Comparison of ENCODE assay signal across 16 cellular contexts in the genomic region with DNA sequence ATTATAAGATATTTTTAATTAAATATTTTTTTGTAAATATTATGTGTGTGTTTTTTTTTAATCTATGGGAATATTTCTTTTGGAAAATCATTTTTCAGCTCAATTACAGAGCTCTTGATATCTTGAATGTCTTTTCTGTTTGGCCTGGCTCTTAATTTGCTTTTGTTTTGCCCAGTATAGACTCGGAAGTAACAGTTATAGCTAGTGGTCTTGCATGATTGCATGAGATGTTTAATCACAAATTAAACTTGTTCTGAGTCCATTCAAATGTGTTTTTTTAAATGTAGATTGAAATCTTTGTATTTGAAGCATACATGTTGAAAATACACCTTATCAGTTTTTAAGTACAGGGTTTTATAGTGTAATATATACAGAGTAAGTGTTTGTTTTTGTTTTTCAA. TPM values are rescaled to one million over a fixed set of nuclear protein-coding genes. Genes with fewer than 3 reads are reported as not detected.
DNase-seq lines count a peak whose midpoint lies in the region; ATAC-seq and TF ChIP-seq lines count a peak whose summit lies in the region.
"Had no signal": no experiment of that assay in that cellular context is flagged by ENCODE, and none has a peak within 500 bp of the region (broad histone marks: within the 10 kb centered on the region; RNA-seq: fewer than 3 reads in every experiment).

No MANE protein-coding gene starts in this region.

- H3K36me3 ChIP-seq in A673 (ENCODE audit: insufficient read depth, low read length, poor library complexity, severe bottlenecking) = peaks cover 18% of the 10 kb centered on the region
- no peaks in the 10 kb centered on the region for H3K36me3 ChIP-seq in IMR-90 (ENCODE audit: control insufficient read depth, insufficient read depth, low read length)
- H3K36me3 ChIP-seq in neuronal stem cell (replicated peaks in 1 of 2; ENCODE audit: control insufficient read depth in 2 of 2, insufficient read depth in 2 of 2, low read length in 2 of 2) = peaks cover 0 to 23% of the 10 kb centered on the region in 2 donors

- H4K8ac ChIP-seq in IMR-90 (ENCODE audit: low read depth in 2 of 2, low read length in 2 of 2) (no peak overlapping the region), neuronal stem cell (ENCODE audit: low read depth, low read length) (no peak overlapping the region)

- peaks cover 8% of the 10 kb centered on the region for H3K4me1 Mint-ChIP-seq in activated CD4-positive, alpha-beta T cell treated with anti-CD3 and anti-CD28 coated beads, Interleukin-2, amount 10 ng/mL, durations not matched to agents 7 days and 5 days
- H3K4me1 Mint-ChIP-seq: activated naive CD8-positive, alpha-beta T cell treated with anti-CD3 and anti-CD28 coated beads, Interleukin-2, amount 50 U/mL, for 24 hours had no signal

- TF ChIP-seq RAD21 in IMR-90 (IDR thresholded peaks at IDR 0.05; ENCODE audit: low read length) = no peak

- H3K27me3 Mint-ChIP-seq in activated CD4-positive, alpha-beta T cell treated with anti-CD3 and anti-CD28 coated beads, Interleukin-2, amount 10 ng/mL, durations not matched to agents 7 days and 5 days = peaks cover 66% of the 10 kb centered on the region

- H3K56ac ChIP-seq in IMR-90 (ENCODE audit: extremely low read depth, insufficient read depth, low read length) = no peak overlapping the region

- no peak overlapping the region for H3K27ac Mint-ChIP-seq in activated CD4-positive, alpha-beta T cell treated with anti-CD3 and anti-CD28 coated beads, Interleukin-2, amount 10 ng/mL, durations not matched to agents 7 days and 5 days
- H3K27ac Mint-ChIP-seq: activated naive CD8-positive, alpha-beta T cell treated with anti-CD3 and anti-CD28 coated beads, Interleukin-2, amount 50 U/mL, for 24 hours; CD4-positive, CD25-positive, alpha-beta regulatory T cell had no signal

- H3K79me1 ChIP-seq in IMR-90 (ENCODE audit: low read depth in 1 of 2, low read length in 2 of 2) (peaks cover 0 to 9% of the 10 kb centered on the region in 2 experiments; a peak in 3 of 4 replicates), neuronal stem cell (ENCODE audit: low read depth, low read length) (peaks cover 10% of the 10 kb centered on the region)

- H2BK120ac ChIP-seq in IMR-90 (ENCODE audit: low read depth, low read length) (no peak overlapping the region), neuronal stem cell (ENCODE audit: low read depth, low read length) (no peak overlapping the region)

- H3K36me3 Mint-ChIP-seq in activated CD4-positive, alpha-beta T cell treated with anti-CD3 and anti-CD28 coated beads, Interleukin-2, amount 10 ng/mL, durations not matched to agents 7 days and 5 days (ENCODE audit: low read depth) = peaks cover 2% of the 10 kb centered on the region
- H3K36me3 Mint-ChIP-seq: CD4-positive, CD25-positive, alpha-beta regulatory T cell had no signal

- POLR2A ChIA-PET in A673 (lab: Charles Lee; ENCODE audit: low non-redundant PET) (no interaction called here), IMR-90 (lab: Charles Lee; ENCODE audit: unreplicated experiment) (no interaction called here)
- POLR2A ChIA-PET in activated CD4-positive, alpha-beta T cell treated with anti-CD3 and anti-CD28 coated beads, Interleukin-2, amount 10 ng/mL, durations not matched to agents 7 days and 5 days (lab: Charles Lee) = no interaction called here

- H3K4me3 ChIP-seq in A673 (ENCODE audit: low read depth, low read length, poor library complexity, severe bottlenecking) = peak overlapping the region; percentile 84
- no peak overlapping the region for H3K4me3 ChIP-seq in IMR-90 (ENCODE audit: insufficient read depth, low read depth, low read length)
- peak overlapping the region; percentile 28 for H3K4me3 ChIP-seq in epithelial cell of proximal tubule (ENCODE audit: low read depth, low read length)
- peak overlapping the region in 1 of 2 donors; percentile 94 for H3K4me3 ChIP-seq in neuronal stem cell (ENCODE audit: low read length in 2 of 2)

- H4K91ac ChIP-seq in IMR-90 (ENCODE audit: insufficient read depth, low read depth, low read length) (no peak overlapping the region), neuronal stem cell (ENCODE audit: low read depth, low read length, poor library complexity) (no peak overlapping the region)

- no peaks in the 10 kb centered on the region for H3K9me3 Mint-ChIP-seq in activated CD4-positive, alpha-beta T cell treated with anti-CD3 and anti-CD28 coated beads, Interleukin-2, amount 10 ng/mL, durations not matched to agents 7 days and 5 days
- H3K9me3 Mint-ChIP-seq: activated naive CD8-positive, alpha-beta T cell treated with anti-CD3 and anti-CD28 coated beads, Interleukin-2, amount 50 U/mL, for 24 hours had no signal

- H2AFZ ChIP-seq in IMR-90 (replicated peaks; ENCODE audit: low read length, poor library complexity) (no peak overlapping the region), neuronal stem cell (ENCODE audit: low read length) (no peak overlapping the region)

- no peak overlapping the region for H3K18ac ChIP-seq in IMR-90 (ENCODE audit: low read depth, low read length)
- H3K18ac ChIP-seq in neuronal stem cell (ENCODE audit: low read length) = no peak overlapping the region

- H3K27ac ChIP-seq in A673 (ENCODE audit: low read depth, low read length, poor library complexity, severe bottlenecking) (no peak overlapping the region), IMR-90 (ENCODE audit: insufficient read depth, low read length) (no peak overlapping the region), neuronal stem cell (replicated peaks; ENCODE audit: low read length) (no peak overlapping the region)
- H3K27ac ChIP-seq: epithelial cell of prostate had no signal

- H3K23ac ChIP-seq in IMR-90 (ENCODE audit: low read depth, low read length) (no peak overlapping the region), neuronal stem cell (ENCODE audit: low read depth, low read length, poor library complexity) (no peak overlapping the region)

- no peaks in the 10 kb centered on the region for H3K9me3 ChIP-seq in A673 (ENCODE audit: low read depth, low read length, poor library complexity, severe bottlenecking)
- no peaks in the 10 kb centered on the region for H3K9me3 ChIP-seq in IMR-90 (ENCODE audit: control insufficient read depth, insufficient read depth, low read length)
- no peaks in the 10 kb centered on the region for H3K9me3 ChIP-seq in neuronal stem cell (replicated peaks in 1 of 2; ENCODE audit: control insufficient read depth in 2 of 2, insufficient read depth in 1 of 2, low read depth in 1 of 2, low read length in 2 of 2)

- no CpG with 5 or more reads among the region's 1 CpG for WGBS in IMR-90 (ENCODE audit: extremely low coverage in 2 of 2, insufficient read length in 1 of 2), 2 experiments
- no CpG with 5 or more reads among the region's 1 CpG for WGBS in neuronal stem cell (ENCODE audit: extremely low coverage in 2 of 2, insufficient read length in 2 of 2, insufficient replicate concordance in 1 of 2), 2 donors

- dilution Hi-C loops in IMR-90 (cut with HindIII; ENCODE audit: low sequenced_read_pairs, unreplicated experiment) = no loop called here

- CTCF ChIA-PET in A673 (lab: Charles Lee) = no interaction called here
- CTCF ChIA-PET in IMR-90 (lab: Yijun Ruan, JAX) = interaction anchor here (1.9 kb wide), 1 partner anchor 9 kb away, joined by 5 read pairs; no protein-coding TSS in a partner anchor
- CTCF ChIA-PET in activated CD4-positive, alpha-beta T cell treated with anti-CD3 and anti-CD28 coated beads, Interleukin-2, amount 10 ng/mL, durations not matched to agents 7 days and 5 days (lab: Charles Lee) = no interaction called here

- H2BK15ac ChIP-seq in IMR-90 (ENCODE audit: low read depth, low read length) = no peak overlapping the region
- H2BK15ac ChIP-seq in neuronal stem cell (ENCODE audit: low read length) = no peak overlapping the region

- H3K9ac ChIP-seq in IMR-90 (ENCODE audit: low read depth, low read length) (no peak overlapping the region; the same call in 1 of the 2 replicates), neuronal stem cell (ENCODE audit: low read depth, low read length, poor library complexity) (no peak overlapping the region)

- DNase-seq in A673 (ENCODE audit: low spot score) (no peak), IMR-90 (no peak), epithelial cell of proximal tubule (ENCODE audit: low read depth) (no peak), neuronal stem cell (ENCODE audit: low spot score) (no peak), dermis blood vessel endothelial cell (no peak)
- DNase-seq in activated CD4-positive, alpha-beta T cell treated with anti-CD3 and anti-CD28 coated beads, Interleukin-2, amount 10 ng/mL, durations not matched to agents 7 days and 5 days = no peak
- DNase-seq: activated naive CD8-positive, alpha-beta T cell treated with anti-CD3 and anti-CD28 coated beads, Interleukin-2, amount 50 U/mL, for 24 hours; CD4-positive, CD25-positive, alpha-beta regulatory T cell; HCEC 1CT; MM.1S; NK-92 treated with Interleukin-12 subunit alpha and Interleukin-12 subunit beta, amount 100 ng/mL, for 24 hours had no signal

- H3K27me3 ChIP-seq in A673 (replicated peaks; ENCODE audit: insufficient read depth, low read depth, low read length, poor library complexity) = no peaks in the 10 kb centered on the region
- H3K27me3 ChIP-seq in IMR-90 (ENCODE audit: control insufficient read depth, insufficient read depth, low read length) = no peaks in the 10 kb centered on the region
- H3K27me3 ChIP-seq in neuronal stem cell (ENCODE audit: control insufficient read depth in 3 of 3, insufficient read depth in 3 of 3, low read depth in 1 of 3, low read length in 3 of 3) = no peaks in the 10 kb centered on the region

- intact Hi-C loops in A673 (cut with micrococcal nuclease; ENCODE audit: unreplicated experiment) (loop anchor here (10.0 kb wide), 1 partner anchor 195 kb away; no protein-coding TSS in a partner anchor), IMR-90 (cut with micrococcal nuclease) (loop anchor here (5.0 kb wide), 1 partner anchor 122 kb away; no protein-coding TSS in a partner anchor)

- no peak for ATAC-seq in IMR-90 (ENCODE audit: low read depth)
- no peak for ATAC-seq in HG02938 (IDR thresholded peaks at IDR 0.05; ENCODE audit: unreplicated experiment)
- no peak for ATAC-seq in GM21717 (IDR thresholded peaks at IDR 0.05; ENCODE audit: unreplicated experiment)
- ATAC-seq: activated naive CD8-positive, alpha-beta T cell treated with anti-CD3 and anti-CD28 coated beads, Interleukin-2, amount 50 U/mL, for 24 hours; sciatic nerve had no signal

- no peak overlapping the region for H4K5ac ChIP-seq in IMR-90 (ENCODE audit: low read depth, low read length)

- no peak overlapping the region for H3K14ac ChIP-seq in IMR-90 (replicated peaks; ENCODE audit: low read depth, low read length)
- H3K14ac ChIP-seq in neuronal stem cell (ENCODE audit: low read length) = no peak overlapping the region

- peaks cover 3% of the 10 kb centered on the region; the same call in 1 of the 2 replicates for H3K9me1 ChIP-seq in IMR-90 (ENCODE audit: insufficient read depth, low read length)

- in situ Hi-C loops in IMR-90 (cut with MboI; ENCODE audit: low sequenced_read_pairs) = no loop called here

- TF ChIP-seq POLR2A in IMR-90 (IDR thresholded peaks at IDR 0.05; ENCODE audit: low read depth, low read length) = no peak

- H2BK20ac ChIP-seq in IMR-90 (ENCODE audit: low read depth, low read length) = no peak overlapping the region

- peak overlapping the region; percentile 37; the same call in 1 of the 2 replicates for H3K4me2 ChIP-seq in IMR-90 (ENCODE audit: low read depth, low read length)
- peak overlapping the region; percentile 14 for H3K4me2 ChIP-seq in neuronal stem cell (ENCODE audit: insufficient read depth, low read length, poor library complexity, severe bottlenecking)

- H3K4me1 ChIP-seq in A673 (ENCODE audit: insufficient read depth, low read length, poor library complexity, severe bottlenecking) (peaks cover 35% of the 10 kb centered on the region), IMR-90 (ENCODE audit: control insufficient read depth, insufficient read depth, low read length) (no peaks in the 10 kb centered on the region; the same call in 1 of the 2 replicates), neuronal stem cell (ENCODE audit: control insufficient read depth in 2 of 2, insufficient read depth in 1 of 2, low read depth in 1 of 2, low read length in 2 of 2) (peaks cover 8 to 27% of the 10 kb centered on the region in 2 donors)

- H2BK12ac ChIP-seq in neuronal stem cell (ENCODE audit: low read length) = no peak overlapping the region

- TF ChIP-seq CTCF in A673 (conservative IDR thresholded peaks at IDR 0.05; ENCODE audit: low read depth, low read length) = no peak
- no peak for TF ChIP-seq CTCF in IMR-90 (conservative IDR thresholded peaks at IDR 0.05; ENCODE audit: low read depth, low read length)
- TF ChIP-seq CTCF in epithelial cell of proximal tubule (conservative IDR thresholded peaks at IDR 0.05; ENCODE audit: low read depth, low read length) = no peak

- H4K20me1 ChIP-seq in IMR-90 (ENCODE audit: insufficient read depth, low read length) = peaks cover 10% of the 10 kb centered on the region; the same call in 1 of the 2 replicates

- H3K4me3 Mint-ChIP-seq in activated CD4-positive, alpha-beta T cell treated with anti-CD3 and anti-CD28 coated beads, Interleukin-2, amount 10 ng/mL, durations not matched to agents 7 days and 5 days = no peak overlapping the region
- H3K4me3 Mint-ChIP-seq: activated naive CD8-positive, alpha-beta T cell treated with anti-CD3 and anti-CD28 coated beads, Interleukin-2, amount 50 U/mL, for 24 hours had no signal

- H2AK9ac ChIP-seq in IMR-90 (replicated peaks; ENCODE audit: low read depth, low read length, poor library complexity) = no peak overlapping the region

- H2AK5ac ChIP-seq in IMR-90 (ENCODE audit: low read depth, low read length) (no peak overlapping the region), neuronal stem cell (ENCODE audit: low read depth, low read length) (no peak overlapping the region)

- BruUV-seq in A673 (replicated peaks; lab: Mats Ljungman, UMichigan) = no TSS peak
- no TSS peak for BruUV-seq in IMR-90 (replicated peaks; lab: Mats Ljungman, UMichigan)

- H2BK5ac ChIP-seq in IMR-90 (ENCODE audit: low read depth, low read length, poor library complexity, severe bottlenecking) = no peak overlapping the region
- H2BK5ac ChIP-seq in neuronal stem cell (ENCODE audit: low read length) = no peak overlapping the region

- H3K4ac ChIP-seq in IMR-90 (ENCODE audit: low read depth, low read length) (no peak overlapping the region), neuronal stem cell (ENCODE audit: low read length) (no peak overlapping the region)

RNA-seq across cellular contexts. Expression of a gene that starts 2.6 kb away (rescaled TPM):
- total RNA-seq in A673 (2021) (29.3 and 30.5 TPM in 2 replicates), IMR-90 (2012; rRNA removed) (3.0 and 11.1 TPM in 2 replicates), epithelial cell of proximal tubule (7.0 and 17.8 TPM in 2 replicates), dermis blood vessel endothelial cell (0.09 and 0.85 TPM in 2 replicates)
- 3.6 and 7.3 TPM in 2 replicates for polyA plus RNA-seq in IMR-90 (2012; rRNA removed)
- 4.3 and 6.7 TPM in 2 replicates for polyA plus RNA-seq in IMR-90 (2012; cell fraction: cytosol; rRNA removed)
- polyA plus RNA-seq in IMR-90 (2012; cell fraction: nucleus; rRNA removed; ENCODE audit: low replicate concordance) = 32.9 and 35.8 TPM in 2 replicates
- 29.8 TPM for polyA plus RNA-seq in neuronal stem cell (2013, experiment 1 of 2)
- 29.5 TPM for polyA plus RNA-seq in neuronal stem cell (2013, experiment 2 of 2)
- not detected for total RNA-seq in activated CD4-positive, alpha-beta T cell treated with anti-CD3 and anti-CD28 coated beads, Interleukin-2, amount 10 ng/mL, durations not matched to agents 7 days and 5 days
- total RNA-seq: CD4-positive, CD25-positive, alpha-beta regulatory T cell; T-helper 1 cell treated with Interleukin-12 subunit alpha and Interleukin-12 subunit beta and Interleukin-4 antibody, amounts not matched to agents 30 ng/mL and 1 ng/mL, for 36 hours had no signal
- polyA plus RNA-seq: CD4-positive, CD25-positive, alpha-beta regulatory T cell had no signal
